In genomic region chr2:84908948-84909713, GRCh38 we compare ENCODE assay signal across 9 cellular contexts. TPM values are rescaled to one million over a fixed set of nuclear protein-coding genes. Genes with fewer than 3 reads are reported as not detected.
DNase-seq lines count a peak whose midpoint lies in the region; ATAC-seq, FAIRE-seq and TF ChIP-seq lines count a peak whose summit lies in the region.
"Had no signal": no experiment of that assay in that cellular context is flagged by ENCODE, and none has a peak within 500 bp of the region (broad histone marks: within the 10 kb centered on the region; RNA-seq: fewer than 3 reads in every experiment).

No MANE protein-coding gene starts in this region.

- TF ChIP-seq POLR2A in A549 (IDR thresholded peaks at IDR 0.05; ENCODE audit: low read length) (no peak), GM12892 (IDR thresholded peaks at IDR 0.05; ENCODE audit: low read depth, low read length) (no peak)

- peaks cover 16% of the 10 kb centered on the region for H3K9me3 Mint-ChIP-seq in activated naive CD4-positive, alpha-beta T cell treated with anti-CD3 and anti-CD28 coated beads, Interleukin-2, amount 10 ng/mL, durations not matched to agents 7 days and 5 days

- H3K4me2 ChIP-seq in A549 = no peak overlapping the region

- peaks cover 15% of the 10 kb centered on the region for H3K4me1 ChIP-seq in A549

- WGBS in A549 (ENCODE audit: missing lambda C conversion rate) = 94% methylated on average over 2 of the region's 2 CpGs

- POLR2A ChIA-PET in A549 (lab: Yijun Ruan, JAX) = interaction anchor here (4.8 to 5.2 kb wide), 2 partner anchors 12 to 17 kb away, joined by 98 to 131 read pairs; no protein-coding TSS in a partner anchor

- peak overlapping the region; percentile 97 for H3K27ac Mint-ChIP-seq in activated naive CD4-positive, alpha-beta T cell treated with anti-CD3 and anti-CD28 coated beads, Interleukin-2, amount 10 ng/mL, durations not matched to agents 7 days and 5 days

- TF ChIP-seq EP300 in A549 (IDR thresholded peaks at IDR 0.05) = no peak

- H3K27ac ChIP-seq in A549 = no peak overlapping the region

- peaks cover 5% of the 10 kb centered on the region for H3K27me3 Mint-ChIP-seq in activated naive CD4-positive, alpha-beta T cell treated with anti-CD3 and anti-CD28 coated beads, Interleukin-2, amount 10 ng/mL, durations not matched to agents 7 days and 5 days

- TF ChIP-seq CTCF in A549 (IDR thresholded peaks at IDR 0.05) = no peak

- H3K9me3 ChIP-seq in A549 = no peaks in the 10 kb centered on the region

- peak overlapping the region; percentile 94 for H3K4me3 Mint-ChIP-seq in activated naive CD4-positive, alpha-beta T cell treated with anti-CD3 and anti-CD28 coated beads, Interleukin-2, amount 10 ng/mL, durations not matched to agents 7 days and 5 days

- H3K4me3 ChIP-seq in A549 = no peak overlapping the region

- DNase-seq in A549 (ENCODE audit: low read depth in 1 of 2, low spot score in 1 of 2) (no peak), GM12892 (ENCODE audit: insufficient read length) (no peak), islet precursor cell (peak; percentile 30), cerebellar cortex (ENCODE audit: low spot score) (no peak), COLO829 (ENCODE audit: low spot score) (no peak), NAMALWA (ENCODE audit: low spot score) (no peak)
- DNase-seq in activated naive CD4-positive, alpha-beta T cell treated with anti-CD3 and anti-CD28 coated beads, Interleukin-2, amount 10 ng/mL, durations not matched to agents 7 days and 5 days = peak; percentile 74
- DNase-seq: cerebellar nuclear complex had no signal

- no peak for TF ChIP-seq RAD21 in A549 (conservative IDR thresholded peaks at IDR 0.05 in 1 of 2, IDR thresholded peaks at IDR 0.05 in 1 of 2)

- ATAC-seq in A549 = no peak
- no peak for ATAC-seq in HG03439 (IDR thresholded peaks at IDR 0.05; ENCODE audit: unreplicated experiment)

- peaks cover 52% of the 10 kb centered on the region for H3K4me1 Mint-ChIP-seq in activated naive CD4-positive, alpha-beta T cell treated with anti-CD3 and anti-CD28 coated beads, Interleukin-2, amount 10 ng/mL, durations not matched to agents 7 days and 5 days

- CTCF ChIA-PET in A549 (lab: Yijun Ruan, JAX) = interaction anchor here (1.5 to 9.9 kb wide), 2 partner anchors 12 to 26 kb away, joined by 6 to 178 read pairs; no protein-coding TSS in a partner anchor
- CTCF ChIA-PET in activated naive CD4-positive, alpha-beta T cell treated with anti-CD3 and anti-CD28 coated beads, Interleukin-2, amount 10 ng/mL, durations not matched to agents 7 days and 5 days (lab: Charles Lee) = interaction anchor here (1.0 to 3.6 kb wide), 2 partner anchors 17 to 34 kb away, joined by 3 to 60 read pairs; no protein-coding TSS in a partner anchor

- FAIRE-seq in A549 (lab: Jason Lieb, UNC) = no peak
- peak; percentile 71 for FAIRE-seq in GM12892 (lab: Jason Lieb, UNC)

- H3K36me3 Mint-ChIP-seq in activated naive CD4-positive, alpha-beta T cell treated with anti-CD3 and anti-CD28 coated beads, Interleukin-2, amount 10 ng/mL, durations not matched to agents 7 days and 5 days = peaks cover 37% of the 10 kb centered on the region

TF ChIP-seq in A549, 52 proteins besides CTCF, POLR2A, EP300 and RAD21:
- no peak for TF ChIP-seq JUN (IDR thresholded peaks at IDR 0.05)
- TF ChIP-seq EHMT2 (IDR thresholded peaks at IDR 0.05; ENCODE audit: low read depth) = 0 out of 2 replicates have a peak, but pooled peaks have one; percentile 63
- TF ChIP-seq TFCP2L1 (CRISPR knock-in tag; IDR thresholded peaks at IDR 0.05) = 0 out of 2 replicates have a peak, but pooled peaks have one; percentile 19
- 0 out of 2 replicates have a peak, but pooled peaks have one; percentile 61 for TF ChIP-seq FOSB (CRISPR knock-in tag; IDR thresholded peaks at IDR 0.05)
- no peak for TF ChIP-seq HEYL (CRISPR knock-in tag; IDR thresholded peaks at IDR 0.05)
TF ChIP-seq in A549: peak in this region for 3.

RNA-seq across cellular contexts. Expression of gene TMSB10, which starts 3.7 kb away (rescaled TPM):
- polyA plus RNA-seq in A549 (2011; rRNA removed) (2,292 and 3,109 TPM in 2 replicates), A549 (2017; fragmentation: RNase III; extraction: RNeasy Plus Mini Kit Qiagen cat#74134 plus additional on column Dnase treatment) (6,648 to 7,189 TPM (median 7,015 TPM) in 3 replicates)
- 4,680 and 6,577 TPM in 2 replicates for polyA plus RNA-seq in A549 (2012; cell fraction: cytosol; rRNA removed)
- 1,922 and 4,092 TPM in 2 replicates for polyA plus RNA-seq in A549 (2012; cell fraction: nucleus; rRNA removed)
- 369 and 387 TPM in 2 replicates for polyA minus RNA-seq in A549 (2011; rRNA and poly(A)+ RNA removed)
- polyA plus RNA-seq in GM12892 (2012; ENCODE audit: missing spikeins) = 4,109 TPM

RNA-seq across cellular contexts. Expression of gene TRABD2A, which starts 28.2 kb away (rescaled TPM):
- polyA plus RNA-seq in A549 (2011; rRNA removed) = 6.1 and 8.1 TPM in 2 replicates
- polyA plus RNA-seq in A549 (2012; cell fraction: cytosol; rRNA removed) = 6.3 and 8.3 TPM in 2 replicates
- 8.9 and 9.0 TPM in 2 replicates for polyA plus RNA-seq in A549 (2012; cell fraction: nucleus; rRNA removed)
- polyA plus RNA-seq in A549 (2017; fragmentation: RNase III; extraction: RNeasy Plus Mini Kit Qiagen cat#74134 plus additional on column Dnase treatment) = 7.0 to 7.4 TPM (median 7.1 TPM) in 3 replicates
- 18.1 and 18.9 TPM in 2 replicates for polyA minus RNA-seq in A549 (2011; rRNA and poly(A)+ RNA removed)
- 0.23 TPM for polyA plus RNA-seq in GM12892 (2012; ENCODE audit: missing spikeins)

Comparison
In these comparisons a context has a peak if more than half of its experiments do, and no peak if none do; other contexts are left out.
1. DNase-seq: peak in activated naive CD4-positive, alpha-beta T cell treated with anti-CD3 and anti-CD28 coated beads, Interleukin-2, amount 10 ng/mL, durations not matched to agents 7 days and 5 days (single experiment) and islet precursor cell (single experiment); none in A549 (0 of 2), GM12892 (single experiment), cerebellar cortex (single experiment), COLO829 (single experiment) and NAMALWA (single experiment).